In genomic region chr21:29386803-29387202, GRCh38 we compare ENCODE assay signal across 18 cellular contexts.
"Had no signal": no experiment of that assay in that cellular context is flagged by ENCODE, and none has a peak within 500 bp of the region (broad histone marks: within the 10 kb centered on the region; RNA-seq: fewer than 3 reads in every experiment).

No MANE protein-coding gene starts in this region.

- FAIRE-seq: endothelial cell of umbilical vein, frontal cortex had no signal

- H3K4me3 ChIP-seq: colonic mucosa, hepatocyte, spleen, testis, tibial nerve had no signal

- H3K9me3 ChIP-seq: colonic mucosa, neutrophil, spleen, testis, tibial nerve had no signal

- H3K36me3 ChIP-seq: colonic mucosa, neutrophil, tibial nerve had no signal

- ATAC-seq: naive thymus-derived CD8-positive, alpha-beta T cell; sciatic nerve; stimulated activated memory B cell treated with anti-CD40 and anti-IgM and Interleukin-4, amounts not matched to agents 10 μg/mL and 1 μg/mL and 100 μg/mL, for 72 hours had no signal

- H3K27me3 ChIP-seq: colonic mucosa, hepatocyte, neutrophil, spleen, testis, tibial nerve had no signal

- H3K79me2 ChIP-seq: hepatocyte had no signal

- H3K4me1 ChIP-seq: colonic mucosa, spleen, testis, tibial nerve had no signal

- DNase-seq: colonic mucosa; effector CD4-positive, alpha-beta T cell; endodermal cell; mesendoderm; naive thymus-derived CD8-positive, alpha-beta T cell; posterior cingulate gyrus; spleen; stimulated activated CD4-positive, alpha-beta T cell treated with anti-CD3 and anti-CD28 coated beads, Interleukin-15, amount 100 ng/mL, for 24 hours; stimulated activated CD4-positive, alpha-beta T cell treated with anti-CD3 and anti-CD28 coated beads, Interleukin-1b, Interleukin-23, amount 100 ng/mL, for 48 hours; stimulated activated CD4-positive, alpha-beta T cell treated with anti-CD3 and anti-CD28 coated beads, Interleukin-4, amount 100 ng/mL, for 24 hours; testis had no signal

- H3K27ac ChIP-seq: colonic mucosa, hepatocyte, neutrophil, spleen, testis, tibial nerve had no signal

- H2AFZ ChIP-seq: hepatocyte had no signal

- H3K4me2 ChIP-seq: hepatocyte had no signal
